ENCODE assay signal across 9 cellular contexts in genomic region chr20:63735859-63736718, GRCh38. TPM values are rescaled to one million over a fixed set of nuclear protein-coding genes. Genes with fewer than 3 reads are reported as not detected.
DNase-seq lines count a peak whose midpoint lies in the region; ATAC-seq and TF ChIP-seq lines count a peak whose summit lies in the region.
"Had no signal": no experiment of that assay in that cellular context is flagged by ENCODE, and none has a peak within 500 bp of the region (broad histone marks: within the 10 kb centered on the region; RNA-seq: fewer than 3 reads in every experiment).

Gene LIME1 (plus strand): TSS chr20:63736664. CDS start chr20:63737550, 886 bp downstream.

- TF ChIP-seq EP300 in SK-N-SH (IDR thresholded peaks at IDR 0.05; ENCODE audit: borderline replicate concordance in 1 of 2, low read depth in 1 of 2, low read length in 1 of 2) = no peak

- H4K20me1 ChIP-seq in SK-N-SH (ENCODE audit: insufficient read depth) = peaks cover 8% of the 10 kb centered on the region; the same call in 1 of the 2 replicates

- H3K27ac Mint-ChIP-seq in activated CD8-positive, alpha-beta memory T cell treated with anti-CD3 and anti-CD28 coated beads, Interleukin-2, amount 10 ng/mL, durations not matched to agents 7 days and 5 days = peak within 1 kb of the TSS; percentile 90

- H3K27me3 Mint-ChIP-seq in activated CD8-positive, alpha-beta memory T cell treated with anti-CD3 and anti-CD28 coated beads, Interleukin-2, amount 10 ng/mL, durations not matched to agents 7 days and 5 days = no peaks in the 10 kb centered on the region

- H3K9me2 ChIP-seq in SK-N-SH = no peaks in the 10 kb centered on the region

- CTCF ChIA-PET in SK-N-SH (lab: Yijun Ruan, JAX) = interaction anchor here (1.4 to 1.7 kb wide), 2 partner anchors 11 to 39 kb away, joined by 3 to 6 read pairs; no protein-coding TSS in a partner anchor
- CTCF ChIA-PET in activated CD8-positive, alpha-beta memory T cell treated with anti-CD3 and anti-CD28 coated beads, Interleukin-2, amount 10 ng/mL, durations not matched to agents 7 days and 5 days (lab: Charles Lee) = interaction anchor here (0.9 to 3.4 kb wide), 16 partner anchors 9 to 342 kb away, joined by 3 to 27 read pairs (median 4); partner anchors contain the start of genes ARFRP1, PTK6, RTEL1 and TPD52L2

- no peak within 1 kb of the TSS for H3K27ac ChIP-seq in SK-N-SH (ENCODE audit: low read depth in 2 of 2, low read length in 1 of 2)
- H3K27ac ChIP-seq: A549 had no signal

- TF ChIP-seq CTCF in SK-N-SH (IDR thresholded peaks at IDR 0.05) = no peak

- H3K9ac ChIP-seq in SK-N-SH = no peak within 1 kb of the TSS

- POLR2A ChIA-PET in SK-N-SH (lab: Yijun Ruan, JAX) = interaction anchor here (0.6 kb wide), 1 partner anchor 39 kb away, joined by 3 read pairs; no protein-coding TSS in a partner anchor

- H3K4me1 Mint-ChIP-seq in activated CD8-positive, alpha-beta memory T cell treated with anti-CD3 and anti-CD28 coated beads, Interleukin-2, amount 10 ng/mL, durations not matched to agents 7 days and 5 days = peaks cover 29% of the 10 kb centered on the region

- WGBS in SK-N-SH (ENCODE audit: low lambda C conversion rate) = 100% methylated on average over 5 of the region's 31 CpGs

- H3K36me3 Mint-ChIP-seq in activated CD8-positive, alpha-beta memory T cell treated with anti-CD3 and anti-CD28 coated beads, Interleukin-2, amount 10 ng/mL, durations not matched to agents 7 days and 5 days = peaks cover 8% of the 10 kb centered on the region

- DNase-seq in SK-N-SH = peak; percentile 28
- peak; percentile 92 for DNase-seq in activated CD8-positive, alpha-beta memory T cell treated with anti-CD3 and anti-CD28 coated beads, Interleukin-2, amount 10 ng/mL, durations not matched to agents 7 days and 5 days
- peak in 37 of 42 donors; percentile 19 to 87 (median 62) for DNase-seq in head of caudate nucleus
- peak; percentile 39 to 63 for DNase-seq in stimulated activated CD8-positive, alpha-beta memory T cell treated with anti-CD3 and anti-CD28 coated beads, Interleukin-2, amount 100 ng/mL, for 1 hour (ENCODE audit: low read depth in 2 of 2)
- no peak for DNase-seq in kidney tubule cell (ENCODE audit: low spot score)
- no peak for DNase-seq in GF-D8 (lab: John Stamatoyannopoulos, UW)

- H3K79me2 ChIP-seq in SK-N-SH (ENCODE audit: insufficient read depth) = peaks cover 16% of the 10 kb centered on the region

- peaks cover 0 to 5% of the 10 kb centered on the region in 2 experiments; a peak in 1 of 4 replicates for H3K4me1 ChIP-seq in SK-N-SH (ENCODE audit: control insufficient read depth in 1 of 2, insufficient read depth in 2 of 2, low read depth in 1 of 2, low read length in 1 of 2)

- no peaks in the 10 kb centered on the region for H3K9me3 ChIP-seq in SK-N-SH
- H3K9me3 ChIP-seq: A549 had no signal

- H3K9me3 Mint-ChIP-seq in activated CD8-positive, alpha-beta memory T cell treated with anti-CD3 and anti-CD28 coated beads, Interleukin-2, amount 10 ng/mL, durations not matched to agents 7 days and 5 days (ENCODE audit: low read depth) = no peaks in the 10 kb centered on the region

- no peak within 1 kb of the TSS for H3K4me3 ChIP-seq in SK-N-SH (ENCODE audit: low read depth in 2 of 2, low read length in 1 of 2)
- H3K4me3 ChIP-seq: A549 had no signal

- peak within 1 kb of the TSS; percentile 80 for H3K4me3 Mint-ChIP-seq in activated CD8-positive, alpha-beta memory T cell treated with anti-CD3 and anti-CD28 coated beads, Interleukin-2, amount 10 ng/mL, durations not matched to agents 7 days and 5 days

- peaks cover 0 to 18% of the 10 kb centered on the region in 2 experiments for H3K36me3 ChIP-seq in SK-N-SH (replicated peaks in 1 of 2; ENCODE audit: control insufficient read depth in 1 of 2, insufficient read depth in 2 of 2, low read length in 1 of 2)

- H2AFZ ChIP-seq in SK-N-SH (ENCODE audit: low read depth) = no peak within 1 kb of the TSS

- no peak for TF ChIP-seq RAD21 in SK-N-SH (IDR thresholded peaks at IDR 0.05; ENCODE audit: low read length)

- intact Hi-C loops in head of caudate nucleus (cut with DNase I) = no loop called here

- H3K4me2 ChIP-seq in SK-N-SH = no peak within 1 kb of the TSS
- H3K4me2 ChIP-seq: A549 had no signal

- no peaks in the 10 kb centered on the region for H3K27me3 ChIP-seq in SK-N-SH (ENCODE audit: insufficient read depth)

- no peak for ATAC-seq in SK-N-SH treated with all-trans-retinoic acid at 6 μM for 48 hours
- ATAC-seq in activated CD8-positive, alpha-beta memory T cell treated with anti-CD3 and anti-CD28 coated beads, Interleukin-2, amount 10 ng/mL, durations not matched to agents 7 days and 5 days = peak; percentile 43
- ATAC-seq in GM21367 (IDR thresholded peaks at IDR 0.05; ENCODE audit: unreplicated experiment) = no peak
- ATAC-seq: A549 had no signal

- H3F3A ChIP-seq in SK-N-SH (replicated peaks; ENCODE audit: insufficient read depth) = peaks cover 17% of the 10 kb centered on the region

TF ChIP-seq in SK-N-SH, 30 proteins besides CTCF, POLR2A, EP300 and RAD21:
- TF ChIP-seq, protein P1, sequence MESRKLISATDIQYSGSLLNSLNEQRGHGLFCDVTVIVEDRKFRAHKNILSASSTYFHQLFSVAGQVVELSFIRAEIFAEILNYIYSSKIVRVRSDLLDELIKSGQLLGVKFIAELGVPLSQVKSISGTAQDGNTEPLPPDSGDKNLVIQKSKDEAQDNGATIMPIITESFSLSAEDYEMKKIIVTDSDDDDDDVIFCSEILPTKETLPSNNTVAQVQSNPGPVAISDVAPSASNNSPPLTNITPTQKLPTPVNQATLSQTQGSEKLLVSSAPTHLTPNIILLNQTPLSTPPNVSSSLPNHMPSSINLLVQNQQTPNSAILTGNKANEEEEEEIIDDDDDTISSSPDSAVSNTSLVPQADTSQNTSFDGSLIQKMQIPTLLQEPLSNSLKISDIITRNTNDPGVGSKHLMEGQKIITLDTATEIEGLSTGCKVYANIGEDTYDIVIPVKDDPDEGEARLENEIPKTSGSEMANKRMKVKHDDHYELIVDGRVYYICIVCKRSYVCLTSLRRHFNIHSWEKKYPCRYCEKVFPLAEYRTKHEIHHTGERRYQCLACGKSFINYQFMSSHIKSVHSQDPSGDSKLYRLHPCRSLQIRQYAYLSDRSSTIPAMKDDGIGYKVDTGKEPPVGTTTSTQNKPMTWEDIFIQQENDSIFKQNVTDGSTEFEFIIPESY (IDR thresholded peaks at IDR 0.05; ENCODE audit: borderline replicate concordance, low read depth) = no peak

TF ChIP-seq in SK-N-SH treated with all-trans-retinoic acid at 6 μM for 48 hours, 23 proteins besides CTCF, POLR2A, EP300 and RAD21:
- TF ChIP-seq ESRRG (CRISPR knock-in tag; IDR thresholded peaks at IDR 0.05) = no peak
- no peak for TF ChIP-seq CSRNP3 (CRISPR knock-in tag; IDR thresholded peaks at IDR 0.05)

RNA-seq across cellular contexts. Expression of gene LIME1, which starts in this region (rescaled TPM):
- 10.9 and 12.3 TPM in 2 replicates for polyA plus RNA-seq in SK-N-SH (2012; rRNA removed)
- 1.0 and 2.1 TPM in 2 replicates for polyA plus RNA-seq in SK-N-SH (2012; cell fraction: cytosol; rRNA removed)
- 118 and 180 TPM in 2 replicates for polyA plus RNA-seq in SK-N-SH (2012; cell fraction: nucleus; rRNA removed)
- 100 to 1,000 TPM in 1 of 2 experiments, 10 to 100 TPM in 1; 49.2 to 138 TPM for total RNA-seq in activated CD8-positive, alpha-beta memory T cell treated with anti-CD3 and anti-CD28 coated beads, Interleukin-2, amount 10 ng/mL, durations not matched to agents 7 days and 5 days

Comparison
In these comparisons a context has a peak if more than half of its experiments do, and no peak if none do; other contexts are left out.
1. DNase-seq: peak in SK-N-SH (single experiment), activated CD8-positive, alpha-beta memory T cell treated with anti-CD3 and anti-CD28 coated beads, Interleukin-2, amount 10 ng/mL, durations not matched to agents 7 days and 5 days (single experiment), head of caudate nucleus (37 of 42) and stimulated activated CD8-positive, alpha-beta memory T cell treated with anti-CD3 and anti-CD28 coated beads, Interleukin-2, amount 100 ng/mL, for 1 hour (2 of 2); none in kidney tubule cell (single experiment) and GF-D8 (single experiment).